ENCODE assay signal across 8 cellular contexts in genomic region chr2:157627594-157628281, GRCh38. TPM values are rescaled to one million over a fixed set of nuclear protein-coding genes. Genes with fewer than 3 reads are reported as not detected.
DNase-seq lines count a peak whose midpoint lies in the region; ATAC-seq, FAIRE-seq and TF ChIP-seq lines count a peak whose summit lies in the region.

No MANE protein-coding gene starts in this region.

- H2BK5ac ChIP-seq in H1 (ENCODE audit: low read depth, low read length): no peak overlapping the region

- H2BK20ac ChIP-seq in H1 (ENCODE audit: low read length): no peak overlapping the region

- CTCF ChIA-PET in Caco-2 (lab: Charles Lee): interaction anchor here (0.6 to 1.3 kb wide), 5 partner anchors 13 to 311 kb away, joined by 3 to 5 read pairs (median 3); no protein-coding TSS in a partner anchor
- CTCF ChIA-PET in H1 (lab: Charles Lee; ENCODE audit: partially characterized antibody): interaction anchor here (0.9 to 3.5 kb wide), 21 partner anchors 14 to 381 kb away, joined by 3 to 17 read pairs (median 5); partner anchors contain the start of gene ERMN

- H4K8ac ChIP-seq in H1 (ENCODE audit: extremely low read depth, insufficient read depth, low read length): no peak overlapping the region; the same call in 1 of the 2 replicates

- H3K79me2 ChIP-seq in H1 (ENCODE audit: control insufficient read depth in 1 of 2, insufficient read depth in 2 of 2, low read length in 2 of 2): no peaks in the 10 kb centered on the region

- H3K23ac ChIP-seq in H1 (ENCODE audit: insufficient read length): no peak overlapping the region

- H3K4me3 Mint-ChIP-seq in Caco-2 (ENCODE audit: unreplicated experiment) (peak overlapping the region; percentile 85), natural killer cell (peak overlapping the region; percentile 86)
- H3K4me3 Mint-ChIP-seq in activated CD4-positive, alpha-beta T cell treated with anti-CD3 and anti-CD28 coated beads, Interleukin-2, amount 10 ng/mL, durations not matched to agents 24 days and 14 days: peak overlapping the region; percentile 91

- no peak overlapping the region for H2AK5ac ChIP-seq in H1 (ENCODE audit: low read depth, low read length)

- H2BK15ac ChIP-seq in H1 (ENCODE audit: low read length): no peak overlapping the region

- H3K18ac ChIP-seq in H1 (ENCODE audit: extremely low read depth, low read length): no peak overlapping the region

- H3K4me3 ChIP-seq in Caco-2 (ENCODE audit: low read depth, low read length) (peak overlapping the region; percentile 70), H1 (ENCODE audit: extremely low read depth in 1 of 4, insufficient read depth in 2 of 4, low read depth in 3 of 4, low read length in 4 of 4) (peak overlapping the region; percentile 41 to 78 (median 46); a peak in 7 of 8 replicates)

- ATAC-seq in HG03135 (IDR thresholded peaks at IDR 0.05; ENCODE audit: unreplicated experiment) (peak; percentile 6), natural killer cell (peak in 2 of 3 donors; percentile 11 to 18)

- H4K5ac ChIP-seq in H1 (ENCODE audit: insufficient read length, low read depth, low read length): no peak overlapping the region

- no peak overlapping the region for H3K14ac ChIP-seq in H1 (ENCODE audit: insufficient read length)

- H3K9ac ChIP-seq in H1 (replicated peaks in 1 of 4; ENCODE audit: extremely low read depth in 1 of 4, low read depth in 3 of 4, low read length in 3 of 4): no peak overlapping the region

- no peaks in the 10 kb centered on the region for H3K79me1 ChIP-seq in H1 (ENCODE audit: low read depth, low read length)

- 31% methylated on average over 14 of the region's 18 CpGs; no CpG with 5 or more reads in 1 of the 2 experiments for WGBS in H1 (ENCODE audit: extremely low coverage in 1 of 2, insufficient coverage in 1 of 2, insufficient read length in 1 of 2, insufficient replicate concordance in 2 of 2, low coverage in 1 of 2, low lambda C conversion rate in 2 of 2, missing lambda C conversion rate in 1 of 2), 2 experiments

- H3K4me1 Mint-ChIP-seq in Caco-2 (ENCODE audit: low read depth, unreplicated experiment) (peaks cover 6% of the 10 kb centered on the region), natural killer cell (peaks cover 10 to 21% of the 10 kb centered on the region in 2 donors)
- peaks cover 24% of the 10 kb centered on the region for H3K4me1 Mint-ChIP-seq in activated CD4-positive, alpha-beta T cell treated with anti-CD3 and anti-CD28 coated beads, Interleukin-2, amount 10 ng/mL, durations not matched to agents 24 days and 14 days

- H3K36me3 Mint-ChIP-seq in Caco-2 (ENCODE audit: insufficient read depth, unreplicated experiment) (peaks cover 5% of the 10 kb centered on the region), natural killer cell (peaks cover 3% of the 10 kb centered on the region)
- peaks cover 5% of the 10 kb centered on the region for H3K36me3 Mint-ChIP-seq in activated CD4-positive, alpha-beta T cell treated with anti-CD3 and anti-CD28 coated beads, Interleukin-2, amount 10 ng/mL, durations not matched to agents 24 days and 14 days (ENCODE audit: low read depth)

- no peak for TF ChIP-seq CTCF in Caco-2 (IDR thresholded peaks at IDR 0.05; ENCODE audit: insufficient read depth in 1 of 2, low read depth in 1 of 2, low read length in 1 of 2, severe bottlenecking in 1 of 2, unreplicated experiment in 1 of 2)
- TF ChIP-seq CTCF in H1 (IDR thresholded peaks at IDR 0.05; ENCODE audit: control extremely low read depth in 1 of 3, insufficient read depth in 1 of 3, low read depth in 1 of 3, low read length in 3 of 3): no peak
- TF ChIP-seq CTCF in natural killer cell (IDR thresholded peaks at IDR 0.05): no peak

- H3K27me3 Mint-ChIP-seq in Caco-2 (ENCODE audit: insufficient read depth, unreplicated experiment) (peaks cover 20% of the 10 kb centered on the region), natural killer cell (ENCODE audit: low read depth in 2 of 2) (peaks cover 7 to 16% of the 10 kb centered on the region in 2 donors)
- peaks cover 33% of the 10 kb centered on the region for H3K27me3 Mint-ChIP-seq in activated CD4-positive, alpha-beta T cell treated with anti-CD3 and anti-CD28 coated beads, Interleukin-2, amount 10 ng/mL, durations not matched to agents 24 days and 14 days

- H3K9me3 Mint-ChIP-seq in Caco-2 (ENCODE audit: unreplicated experiment) (no peaks in the 10 kb centered on the region), natural killer cell (no peaks in the 10 kb centered on the region)
- peaks cover 17% of the 10 kb centered on the region for H3K9me3 Mint-ChIP-seq in activated CD4-positive, alpha-beta T cell treated with anti-CD3 and anti-CD28 coated beads, Interleukin-2, amount 10 ng/mL, durations not matched to agents 24 days and 14 days

- H3K27me3 ChIP-seq in Caco-2 (replicated peaks; ENCODE audit: control insufficient read depth, insufficient read depth, low read length) (peaks cover 1% of the 10 kb centered on the region; the same call in 1 of the 2 replicates), H1 (replicated peaks in 1 of 4; ENCODE audit: control insufficient read depth in 3 of 4, extremely low read depth in 1 of 4, insufficient read depth in 3 of 4, low read length in 3 of 4) (peaks cover 8 to 34% (median 23%) of the 10 kb centered on the region in 4 experiments)

- no peak for TF ChIP-seq POLR2A in H1 (IDR thresholded peaks at IDR 0.05; ENCODE audit: control extremely low read depth in 1 of 2, low read depth in 2 of 2, low read length in 2 of 2)

- POLR2A ChIA-PET in Caco-2 (lab: Charles Lee) (interaction anchor here (0.6 kb wide), 1 partner anchor 123 kb away, joined by 3 read pairs; no protein-coding TSS in a partner anchor), H1 (lab: Charles Lee; ENCODE audit: partially characterized antibody) (interaction anchor here (0.9 to 1.1 kb wide), 2 partner anchors 15 to 30 kb away, joined by 3 read pairs; no protein-coding TSS in a partner anchor)

- DNase-seq in Caco-2: peak in 1 of 2 experiments; percentile 1
- DNase-seq in activated CD4-positive, alpha-beta T cell treated with anti-CD3 and anti-CD28 coated beads, Interleukin-2, amount 10 ng/mL, durations not matched to agents 24 days and 14 days: peak; percentile 77
- no peak for DNase-seq in H1 (ENCODE audit: low read depth in 1 of 2, low spot score in 2 of 2)
- DNase-seq in natural killer cell: no peak
- DNase-seq in NCI-H1436 (lab: John Stamatoyannopoulos, UW): no peak
- no peak for DNase-seq in H4 (ENCODE audit: low spot score)

- H3K27ac ChIP-seq in H1 (ENCODE audit: low read depth, low read length) (no peak overlapping the region), temporal lobe (ENCODE audit: low read depth, low read length) (peak overlapping the region; percentile 50)

- H3K4me2 ChIP-seq in H1 (ENCODE audit: insufficient read depth in 1 of 2, low read depth in 2 of 2, low read length in 2 of 2): peak overlapping the region; percentile 81 to 83

- BruUV-seq in Caco-2 (replicated peaks; lab: Mats Ljungman, UMichigan): no TSS peak

- H3K56ac ChIP-seq in H1 (replicated peaks; ENCODE audit: insufficient read length, low read depth, low read length): no peak overlapping the region

- H3K4ac ChIP-seq in H1 (replicated peaks; ENCODE audit: insufficient read length, low read depth, low read length): no peak overlapping the region

- H3K23me2 ChIP-seq in H1 (ENCODE audit: low read depth, low read length): peaks cover 7% of the 10 kb centered on the region; the same call in 1 of the 2 replicates

- 0 out of 2 replicates have a peak, but pooled peaks cover 3% of the 10 kb centered on the region for H3K4me1 ChIP-seq in Caco-2
- H3K4me1 ChIP-seq in H1 (replicated peaks in 1 of 4; ENCODE audit: control insufficient read depth in 3 of 4, insufficient read depth in 4 of 4, low read length in 3 of 4): no peaks in the 10 kb centered on the region; a peak in 1 of 7 replicates

- no peak for TF ChIP-seq RAD21 in H1 (IDR thresholded peaks at IDR 0.05 in 1 of 2, conservative IDR thresholded peaks at IDR 0.05 in 1 of 2; ENCODE audit: low read depth in 2 of 2, low read length in 2 of 2)

- H4K20me1 ChIP-seq in H1 (replicated peaks in 1 of 2; ENCODE audit: control insufficient read depth in 1 of 2, insufficient read depth in 2 of 2, low read length in 2 of 2): peaks cover 2% of the 10 kb centered on the region in 2 experiments

- no peak overlapping the region for H4K91ac ChIP-seq in H1 (replicated peaks; ENCODE audit: insufficient read length, low read length)

- TF ChIP-seq EP300 in H1 (IDR thresholded peaks at IDR 0.05; ENCODE audit: borderline replicate concordance in 1 of 2, low read depth in 2 of 2, low read length in 2 of 2): no peak

- intact Hi-C loops in Caco-2 (cut with micrococcal nuclease; ENCODE audit: unreplicated experiment): loop anchor here (1.0 to 2.0 kb wide), 2 partner anchors 325 to 383 kb away; no protein-coding TSS in a partner anchor
- intact Hi-C loops in activated CD4-positive, alpha-beta T cell treated with anti-CD3 and anti-CD28 coated beads, Interleukin-2, amount 10 ng/mL, durations not matched to agents 24 days and 14 days (cut with micrococcal nuclease): loop anchor here (1.0 to 10.0 kb wide), 6 partner anchors 133 to 383 kb away; partner anchors contain the start of gene ACVR1
- intact Hi-C loops in natural killer cell (cut with micrococcal nuclease): no loop called here

- H2BK12ac ChIP-seq in H1 (ENCODE audit: low read depth, low read length): no peak overlapping the region

- H3K27ac Mint-ChIP-seq in Caco-2 (ENCODE audit: unreplicated experiment) (no peak overlapping the region), natural killer cell (no peak overlapping the region)
- peak overlapping the region; percentile 66 for H3K27ac Mint-ChIP-seq in activated CD4-positive, alpha-beta T cell treated with anti-CD3 and anti-CD28 coated beads, Interleukin-2, amount 10 ng/mL, durations not matched to agents 24 days and 14 days

- H3K9me3 ChIP-seq in Caco-2 (0 out of 2 replicates have a peak, but pooled peaks cover under 1% of the 10 kb centered on the region), H1 (ENCODE audit: insufficient read depth in 2 of 2, low read depth in 1 of 2, low read length in 1 of 2) (no peaks in the 10 kb centered on the region)

- H3K36me3 ChIP-seq in Caco-2 (ENCODE audit: control insufficient read depth, insufficient read depth, low read length): no peaks in the 10 kb centered on the region
- no peaks in the 10 kb centered on the region for H3K36me3 ChIP-seq in H1 (ENCODE audit: control insufficient read depth in 2 of 4, insufficient read depth in 4 of 4, low read length in 3 of 4)

- no peak overlapping the region for H2AFZ ChIP-seq in H1 (ENCODE audit: low read length)

- FAIRE-seq in H1 (lab: Jason Lieb, UNC): no peak

- no peak overlapping the region for H2BK120ac ChIP-seq in H1 (replicated peaks; ENCODE audit: low read depth, low read length)

RNA-seq across cellular contexts. Expression of gene ACVR1C, which starts 0.9 kb away (rescaled TPM):
- total RNA-seq in Caco-2 (2022) (2.0 and 2.1 TPM in 2 replicates), natural killer cell (under 1 TPM; 0.05 to 0.45 (median 0.19) TPM), temporal lobe (4.2 TPM)
- 0.98 and 1.0 TPM in 2 replicates for total RNA-seq in activated CD4-positive, alpha-beta T cell treated with anti-CD3 and anti-CD28 coated beads, Interleukin-2, amount 10 ng/mL, durations not matched to agents 24 days and 14 days
- total RNA-seq in H1 (2021; fragmentation: NEBNext Ultra II Directional; extraction: Animal tissue kit (Norgen Biotek cat#: 25700)): 0.40 and 0.52 TPM in 2 replicates
- 0.17 and 0.21 TPM in 2 replicates for polyA plus RNA-seq in H1 (2011; rRNA removed)
- polyA plus RNA-seq in H1 (2011; cell fraction: cytosol; rRNA removed): 0.31 TPM
- polyA plus RNA-seq in H1 (2011; cell fraction: nucleus; rRNA removed): 0.21 TPM
- 0.13 to 0.64 TPM (median 0.29 TPM) in 4 replicates for polyA plus RNA-seq in H1 (2012, experiment 1 of 2)
- not detected for polyA plus RNA-seq in H1 (2012, experiment 2 of 2)
- polyA plus RNA-seq in H1 (2013, experiment 1 of 2): 0.45 TPM
- 0.57 TPM for polyA plus RNA-seq in H1 (2013, experiment 2 of 2)
- polyA minus RNA-seq in H1 (2011; rRNA and poly(A)+ RNA removed): 0.90 and 1.1 TPM in 2 replicates
- polyA minus RNA-seq in H1 (2011; cell fraction: cytosol; rRNA and poly(A)+ RNA removed): 0.81 TPM
- 1.00 TPM for polyA minus RNA-seq in H1 (2011; cell fraction: nucleus; rRNA and poly(A)+ RNA removed)
- 0.06 and 0.50 TPM in 2 replicates for total RNA-seq in H4 (2014; rRNA removed; shearing (Covaris generic))
